Comparison of ENCODE assay signal across 1 cellular context in genomic region chr3:196080997-196081833, GRCh38.
TF ChIP-seq lines count a peak whose summit lies in the region.

No MANE protein-coding gene starts in this region.

TF ChIP-seq in HepG2, 621 proteins besides CTCF, POLR2A, EP300 and RAD21 (continued from another document and continues in another):
- TF ChIP-seq ZNF318 (CRISPR knock-in tag; IDR thresholded peaks at IDR 0.05) = no peak
- TF ChIP-seq FOXP1 (IDR thresholded peaks at IDR 0.05) = no peak
- TF ChIP-seq FOXP1 (CRISPR knock-in tag; IDR thresholded peaks at IDR 0.05) = no peak
- TF ChIP-seq HMG20B (CRISPR knock-in tag; conservative IDR thresholded peaks at IDR 0.05) = no peak
- TF ChIP-seq SNAPC4 (CRISPR knock-in tag; IDR thresholded peaks at IDR 0.05) = no peak
- 0 out of 2 replicates have a peak, but pooled peaks have one; percentile 22 for TF ChIP-seq ZNF563 (CRISPR knock-in tag; IDR thresholded peaks at IDR 0.05)
- peak; percentile 83 for TF ChIP-seq MYPOP (CRISPR knock-in tag; IDR thresholded peaks at IDR 0.05)
- TF ChIP-seq ZNF737 (CRISPR knock-in tag; IDR thresholded peaks at IDR 0.05; ENCODE audit: borderline replicate concordance) = no peak
- no peak for TF ChIP-seq ZMYM4 (CRISPR knock-in tag; IDR thresholded peaks at IDR 0.05)
- TF ChIP-seq SMAD3 (CRISPR knock-in tag; IDR thresholded peaks at IDR 0.05) = no peak
- TF ChIP-seq ZNF343 (CRISPR knock-in tag; IDR thresholded peaks at IDR 0.05) = no peak
- TF ChIP-seq ZNF513 (CRISPR knock-in tag; conservative IDR thresholded peaks at IDR 0.05) = no peak
- 0 out of 2 replicates have a peak, but pooled peaks have one; percentile 58 for TF ChIP-seq PHF8 (CRISPR knock-in tag; IDR thresholded peaks at IDR 0.05)
- TF ChIP-seq ZNF749 (CRISPR knock-in tag; IDR thresholded peaks at IDR 0.05; ENCODE audit: borderline replicate concordance) = no peak
- no peak for TF ChIP-seq FOXO4 (CRISPR knock-in tag; conservative IDR thresholded peaks at IDR 0.05)
- TF ChIP-seq ZNF136 (CRISPR knock-in tag; IDR thresholded peaks at IDR 0.05; ENCODE audit: low read depth) = no peak
- TF ChIP-seq UBTF (CRISPR knock-in tag; IDR thresholded peaks at IDR 0.05) = no peak; the same call in 1 of the 2 replicates
- no peak; the same call in 1 of the 2 replicates for TF ChIP-seq SAFB2 (CRISPR knock-in tag; IDR thresholded peaks at IDR 0.05; ENCODE audit: borderline replicate concordance, low read depth)
- TF ChIP-seq NR3C1 (CRISPR knock-in tag; IDR thresholded peaks at IDR 0.05) = no peak
- no peak for TF ChIP-seq GTF2F1 (IDR thresholded peaks at IDR 0.05; ENCODE audit: low read length)
- TF ChIP-seq MTA1 (CRISPR knock-in tag; IDR thresholded peaks at IDR 0.05; ENCODE audit: borderline replicate concordance) = no peak; the same call in 1 of the 2 replicates
- no peak for TF ChIP-seq ZSCAN20 (CRISPR knock-in tag; IDR thresholded peaks at IDR 0.05; ENCODE audit: borderline replicate concordance)
- TF ChIP-seq ZNF850 (CRISPR knock-in tag; conservative IDR thresholded peaks at IDR 0.05) = 0 out of 2 replicates have a peak, but pooled peaks have one; percentile 26
- peak; percentile 97; the same call in 2 of the 3 replicates for TF ChIP-seq MXI1 (IDR thresholded peaks at IDR 0.05; ENCODE audit: borderline replicate concordance, low read depth, low read length)
- TF ChIP-seq HNRNPLL (IDR thresholded peaks at IDR 0.05; ENCODE audit: low read depth, low read length, poor library complexity, severe bottlenecking) = peak; percentile 31
- no peak for TF ChIP-seq CREB3 (CRISPR knock-in tag; IDR thresholded peaks at IDR 0.05)
- TF ChIP-seq LBX2 (CRISPR knock-in tag; IDR thresholded peaks at IDR 0.05; ENCODE audit: borderline replicate concordance) = no peak
- no peak for TF ChIP-seq TBL1XR1 (IDR thresholded peaks at IDR 0.05; ENCODE audit: borderline replicate concordance, low read length, partially characterized antibody)
- TF ChIP-seq ZNF383 (CRISPR knock-in tag; IDR thresholded peaks at IDR 0.05; ENCODE audit: borderline replicate concordance) = no peak
- no peak for TF ChIP-seq ZNF101 (CRISPR knock-in tag; IDR thresholded peaks at IDR 0.05; ENCODE audit: borderline replicate concordance, low read depth)
- no peak for TF ChIP-seq ZNF891 (CRISPR knock-in tag; IDR thresholded peaks at IDR 0.05)
